1 cellular context compared by ENCODE assay signal in genomic region chr1:213568929-213569815, GRCh38.
TF ChIP-seq lines count a peak whose summit lies in the region.

No MANE protein-coding gene starts in this region.

TF ChIP-seq in HepG2, 621 proteins besides CTCF, POLR2A, EP300 and RAD21 (continued from another document):
- TF ChIP-seq TRIM22 (IDR thresholded peaks at IDR 0.05) = no peak
- no peak for TF ChIP-seq NCOR1 (IDR thresholded peaks at IDR 0.05; ENCODE audit: borderline replicate concordance, low read length)
- TF ChIP-seq REL (CRISPR knock-in tag; conservative IDR thresholded peaks at IDR 0.05) = no peak
- TF ChIP-seq ZNF503 (CRISPR knock-in tag; IDR thresholded peaks at IDR 0.05) = peak; percentile 79
- TF ChIP-seq SNAPC2 (CRISPR knock-in tag; IDR thresholded peaks at IDR 0.05) = no peak
- peak; percentile 78; the same call in 1 of the 2 replicates for TF ChIP-seq CHD4 (IDR thresholded peaks at IDR 0.05; ENCODE audit: borderline replicate concordance, low read length)
- TF ChIP-seq STAT6 (CRISPR knock-in tag; IDR thresholded peaks at IDR 0.05; ENCODE audit: borderline replicate concordance) = no peak; the same call in 1 of the 2 replicates
- TF ChIP-seq ZGPAT (CRISPR knock-in tag; IDR thresholded peaks at IDR 0.05) = peak; percentile 47
